ENCODE assay signal across 15 cellular contexts in the genomic region with DNA sequence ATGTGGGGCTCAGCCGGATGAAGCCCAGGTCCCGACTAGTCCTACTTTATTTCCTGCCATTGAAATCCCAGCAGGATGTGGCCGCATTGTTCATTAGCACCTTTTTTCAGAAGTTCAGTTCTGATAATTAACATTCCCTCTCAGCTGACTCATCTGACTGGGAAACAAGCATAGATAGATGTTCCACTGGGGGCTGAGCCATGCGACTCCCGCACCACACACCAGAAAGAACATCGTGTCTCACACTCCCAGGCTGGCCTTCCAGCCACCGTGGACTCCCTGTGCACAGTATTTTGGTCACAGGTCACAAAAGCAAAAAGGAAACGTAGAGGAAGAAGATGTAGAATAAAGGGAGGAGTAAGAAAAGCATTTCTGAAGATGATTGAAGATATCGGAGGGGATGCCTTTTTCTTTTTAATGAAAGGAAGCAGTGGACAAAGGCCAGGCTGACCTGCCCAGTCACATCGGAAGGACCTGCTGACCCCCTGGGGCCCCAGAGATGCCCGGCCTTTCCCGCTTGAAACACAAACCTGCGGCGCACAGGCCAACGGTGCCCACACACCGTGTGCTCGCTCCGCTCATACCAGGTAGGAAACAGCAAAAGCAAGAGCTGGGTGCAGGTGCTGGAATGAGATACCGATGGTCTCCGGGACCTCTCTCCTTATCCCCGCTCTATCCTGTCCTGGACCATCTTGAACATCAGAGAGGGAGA. TPM values are rescaled to one million over a fixed set of nuclear protein-coding genes. Genes with fewer than 3 reads are reported as not detected.
DNase-seq lines count a peak whose midpoint lies in the region; TF ChIP-seq lines count a peak whose summit lies in the region.
"Had no signal": no experiment of that assay in that cellular context is flagged by ENCODE, and none has a peak within 500 bp of the region (broad histone marks: within the 10 kb centered on the region; RNA-seq: fewer than 3 reads in every experiment).

No MANE protein-coding gene starts in this region.

- no peak overlapping the region for H2BK5ac ChIP-seq in mesenchymal stem cell (ENCODE audit: low read depth, low read length, poor library complexity, severe bottlenecking)

- H3K27me3 Mint-ChIP-seq in neural progenitor cell (ENCODE audit: insufficient read depth, low read depth) = peaks cover 4% of the 10 kb centered on the region
- H3K27me3 Mint-ChIP-seq: activated CD4-positive, alpha-beta memory T cell treated with anti-CD3 and anti-CD28 coated beads for 36 hours; naive thymus-derived CD8-positive, alpha-beta T cell had no signal

- H2AFZ ChIP-seq in mesenchymal stem cell (ENCODE audit: low read depth, low read length) (no peak overlapping the region), neural progenitor cell (replicated peaks) (no peak overlapping the region)

- H3K9ac ChIP-seq in mesenchymal stem cell (ENCODE audit: low read length) = no peak overlapping the region
- no peak overlapping the region for H3K9ac ChIP-seq in neural progenitor cell

- peaks cover 14% of the 10 kb centered on the region for H3K79me2 ChIP-seq in neural progenitor cell (ENCODE audit: low read depth)

- peak overlapping the region; percentile 40 to 82 for H2BK12ac ChIP-seq in mesenchymal stem cell (ENCODE audit: low read length in 2 of 2)

- peaks cover 23% of the 10 kb centered on the region for H3K36me3 Mint-ChIP-seq in neural progenitor cell

- H4K91ac ChIP-seq in mesenchymal stem cell (ENCODE audit: low read length) = peak overlapping the region; percentile 98

- H3K4me1 ChIP-seq in esophagus squamous epithelium (peaks cover 2 to 63% (median 26%) of the 10 kb centered on the region in 3 donors), mesenchymal stem cell (ENCODE audit: control insufficient read depth, insufficient read depth, low read depth, low read length) (peaks cover 34% of the 10 kb centered on the region), thyroid gland (peaks cover 29 to 45% of the 10 kb centered on the region in 2 donors), neural progenitor cell (peaks cover 12% of the 10 kb centered on the region)

- H3K27ac ChIP-seq in esophagus squamous epithelium (peak overlapping the region; percentile 58 to 86 (median 72)), mesenchymal stem cell (ENCODE audit: low read length, poor library complexity, severe bottlenecking) (no peak overlapping the region), thyroid gland (peak overlapping the region in 2 of 3 donors; percentile 14 to 19), neural progenitor cell (no peak overlapping the region)

- no peak overlapping the region for H3K4me3 Mint-ChIP-seq in neural progenitor cell
- H3K4me3 Mint-ChIP-seq: activated CD4-positive, alpha-beta memory T cell treated with anti-CD3 and anti-CD28 coated beads for 36 hours; naive thymus-derived CD8-positive, alpha-beta T cell had no signal

- H3K4ac ChIP-seq in mesenchymal stem cell (ENCODE audit: low read depth in 1 of 2, low read length in 2 of 2) = peak overlapping the region in 1 of 2 experiments; percentile 12

- H3K4me1 Mint-ChIP-seq in neural progenitor cell = peaks cover 41% of the 10 kb centered on the region

- H4K8ac ChIP-seq in mesenchymal stem cell (ENCODE audit: low read length) = peak overlapping the region; percentile 86

- no peaks in the 10 kb centered on the region for H3F3A ChIP-seq in neural progenitor cell (ENCODE audit: low read depth)

- H2AK5ac ChIP-seq in mesenchymal stem cell (ENCODE audit: low read length, severe bottlenecking) = peak overlapping the region; percentile 3

- H3K9me3 ChIP-seq in esophagus squamous epithelium (no peaks in the 10 kb centered on the region), mesenchymal stem cell (ENCODE audit: control insufficient read depth, low read length) (no peaks in the 10 kb centered on the region), thyroid gland (no peaks in the 10 kb centered on the region), neural progenitor cell (ENCODE audit: low read depth) (no peaks in the 10 kb centered on the region)

- H3K4me3 ChIP-seq in esophagus squamous epithelium = peak overlapping the region in 1 of 4 donors; percentile 1
- H3K4me3 ChIP-seq in mesenchymal stem cell (ENCODE audit: insufficient read depth in 1 of 2, low read depth in 1 of 2, low read length in 2 of 2) = no peak overlapping the region
- H3K4me3 ChIP-seq in thyroid gland (replicated peaks in 1 of 3) = no peak overlapping the region
- H3K4me3 ChIP-seq in neural progenitor cell = no peak overlapping the region

- TF ChIP-seq CTCF in esophagus squamous epithelium (IDR thresholded peaks at IDR 0.05) (no peak), thyroid gland (IDR thresholded peaks at IDR 0.05) (no peak), neural progenitor cell (IDR thresholded peaks at IDR 0.05) (no peak)

- H3K36me3 ChIP-seq in esophagus squamous epithelium = no peaks in the 10 kb centered on the region
- H3K36me3 ChIP-seq in mesenchymal stem cell (ENCODE audit: control insufficient read depth in 1 of 2, insufficient read depth in 2 of 2, low read depth in 1 of 2, low read length in 2 of 2) = peaks cover 0 to 6% of the 10 kb centered on the region in 2 experiments
- H3K36me3 ChIP-seq in thyroid gland = no peaks in the 10 kb centered on the region
- H3K36me3 ChIP-seq in neural progenitor cell = no peaks in the 10 kb centered on the region

- peak overlapping the region; percentile 59 for H2BK120ac ChIP-seq in mesenchymal stem cell (ENCODE audit: low read depth, low read length)

- DNase-seq in amniotic epithelial cell (ENCODE audit: low read depth) (peak; percentile 75), esophagus squamous epithelium (lab: John Stamatoyannopoulos, UW) (no peak), mesenchymal stem cell (peak; percentile 73), thyroid gland (no peak), SIG-M5 treated with dmso at 0.1 percent for 504 hours (lab: John Stamatoyannopoulos, UW; ENCODE audit: unreplicated experiment) (no peak), OCI-M2 (lab: John Stamatoyannopoulos, UW; ENCODE audit: unreplicated experiment) (no peak), neural progenitor cell (ENCODE audit: low spot score) (no peak)
- DNase-seq: activated CD4-positive, alpha-beta memory T cell treated with anti-CD3 and anti-CD28 coated beads for 36 hours; activated naive CD4-positive, alpha-beta T cell treated with anti-CD3 and anti-CD28 coated beads, Interleukin-2, amount 50 U/mL, for 16 hours; effector memory CD4-positive, alpha-beta T cell; KBM-7; naive thymus-derived CD8-positive, alpha-beta T cell; NCI-H2081; stimulated activated CD4-positive, alpha-beta T cell treated with anti-CD3 and anti-CD28 coated beads, Interleukin-2, amount 100 ng/mL, for 24 hours; stimulated activated naive CD4-positive, alpha-beta T cell had no signal

- WGBS in esophagus squamous epithelium, 2 donors = 68 to 70% methylated on average over 19 to 20 of the region's 21 CpGs
- WGBS in mesenchymal stem cell = 65% methylated on average over 21 of the region's 21 CpGs
- WGBS in thyroid gland, 2 donors = 87 to 89% methylated on average over 21 of the region's 21 CpGs

- no peak overlapping the region for H3K23ac ChIP-seq in mesenchymal stem cell (ENCODE audit: low read length in 2 of 2)

- H2BK15ac ChIP-seq in mesenchymal stem cell (ENCODE audit: low read depth, poor library complexity, severe bottlenecking) = peak overlapping the region; percentile 15

- peak overlapping the region; percentile 73 to 92 for H3K18ac ChIP-seq in mesenchymal stem cell (ENCODE audit: low read depth in 1 of 2, low read length in 2 of 2)

- H3K27ac Mint-ChIP-seq in neural progenitor cell = no peak overlapping the region
- H3K27ac Mint-ChIP-seq: activated CD4-positive, alpha-beta memory T cell treated with anti-CD3 and anti-CD28 coated beads for 36 hours; naive thymus-derived CD8-positive, alpha-beta T cell had no signal

- H3K4me2 ChIP-seq in mesenchymal stem cell (ENCODE audit: low read length, poor library complexity, severe bottlenecking) = no peak overlapping the region
- no peak overlapping the region for H3K4me2 ChIP-seq in neural progenitor cell

- peaks cover 23% of the 10 kb centered on the region for H3K79me1 ChIP-seq in mesenchymal stem cell (replicated peaks; ENCODE audit: low read length, poor library complexity, severe bottlenecking)

- no peaks in the 10 kb centered on the region for H3K9me3 Mint-ChIP-seq in neural progenitor cell
- H3K9me3 Mint-ChIP-seq: activated CD4-positive, alpha-beta memory T cell treated with anti-CD3 and anti-CD28 coated beads for 36 hours; naive thymus-derived CD8-positive, alpha-beta T cell had no signal

- H4K20me1 ChIP-seq in neural progenitor cell (ENCODE audit: low read depth) = peaks cover 18% of the 10 kb centered on the region

- intact Hi-C loops in esophagus squamous epithelium (cut with DNase I) (no loop called here), thyroid gland (cut with DNase I) (no loop called here)

- TF ChIP-seq POLR2A in esophagus squamous epithelium (IDR thresholded peaks at IDR 0.05) (no peak), thyroid gland (IDR thresholded peaks at IDR 0.05) (no peak)

- no peak overlapping the region for H3K14ac ChIP-seq in mesenchymal stem cell (ENCODE audit: low read length in 2 of 2)

- H3K27me3 ChIP-seq in esophagus squamous epithelium (no peaks in the 10 kb centered on the region), mesenchymal stem cell (ENCODE audit: control insufficient read depth in 1 of 2, insufficient read depth in 1 of 2, low read length in 2 of 2) (no peaks in the 10 kb centered on the region), thyroid gland (no peaks in the 10 kb centered on the region), neural progenitor cell (no peaks in the 10 kb centered on the region)

RNA-seq across cellular contexts. Expression of gene RPS6KA2, which starts 11.8 kb away (rescaled TPM):
- total RNA-seq in esophagus squamous epithelium = 10 to 100 TPM; 11.8 to 66.0 (median 19.2) TPM
- polyA plus RNA-seq in mesenchymal stem cell (2013, experiment 1 of 2) = 141 TPM
- polyA plus RNA-seq in mesenchymal stem cell (2013, experiment 2 of 2) = 139 TPM
- 100 to 1,000 TPM in 1 of 4 donors, 10 to 100 TPM in 3; 64.9 to 101 (median 81.6) TPM for total RNA-seq in thyroid gland
- 8.2 and 14.3 TPM in 2 replicates for total RNA-seq in neural progenitor cell (ENCODE audit: low replicate concordance)

RNA-seq across cellular contexts. Expression of gene RAMACL, which starts 28.7 kb away (rescaled TPM):
- total RNA-seq in esophagus squamous epithelium (1 to 10 TPM in 3 of 4 donors, under 1 TPM in 1; 0.99 to 2.7 (median 1.3) TPM), thyroid gland (10 to 100 TPM in 1 of 4 donors, 1 to 10 TPM in 3; 3.7 to 13.4 (median 9.0) TPM), neural progenitor cell (ENCODE audit: low replicate concordance) (0.19 and 0.56 TPM in 2 replicates)
- 0.43 TPM for polyA plus RNA-seq in mesenchymal stem cell (2013, experiment 1 of 2)
- 0.37 TPM for polyA plus RNA-seq in mesenchymal stem cell (2013, experiment 2 of 2)

Comparison
In these comparisons a context has a peak if more than half of its experiments do, and no peak if none do; other contexts are left out.
1. DNase-seq: peak in amniotic epithelial cell (single experiment) and mesenchymal stem cell (single experiment); none in esophagus squamous epithelium (single experiment), thyroid gland (0 of 2), SIG-M5 treated with dmso at 0.1 percent for 504 hours (single experiment), OCI-M2 (single experiment) and neural progenitor cell (single experiment).
2. H3K27ac ChIP-seq: peak in esophagus squamous epithelium (4 of 4) and thyroid gland (2 of 3); none in mesenchymal stem cell (single experiment) and neural progenitor cell (single experiment).